ENCODE assay signal across 12 cellular contexts in genomic region chr1:24991242-24992037, GRCh38.
DNase-seq lines count a peak whose midpoint lies in the region; ATAC-seq and TF ChIP-seq lines count a peak whose summit lies in the region.
"Had no signal": no experiment of that assay in that cellular context is flagged by ENCODE, and none has a peak within 500 bp of the region (broad histone marks: within the 10 kb centered on the region; RNA-seq: fewer than 3 reads in every experiment).

No MANE protein-coding gene starts in this region.

- CTCF ChIA-PET in RWPE1 (lab: Yijun Ruan, JAX), result interaction anchor here (0.6 kb wide), 1 partner anchor 90 kb away, joined by 3 read pairs; no protein-coding TSS in a partner anchor

- H3K4me1 ChIP-seq in BLaER1 (peaks cover 60% of the 10 kb centered on the region), GM23338 (ENCODE audit: insufficient read depth) (no peaks in the 10 kb centered on the region)
- H3K4me1 ChIP-seq: tibial artery had no signal

- DNase-seq in GM23338 (ENCODE audit: low spot score) (no peak), naive B cell (no peak), amniotic stem cell (lab: John Stamatoyannopoulos, UW) (no peak), RWPE1 (ENCODE audit: low spot score) (no peak)
- peak; percentile 58 to 62 for DNase-seq in activated T-cell treated with anti-CD3 and anti-CD28 coated beads, Interleukin-2, amount 50 U/mL, for 72 hours
- DNase-seq: activated CD8-positive, alpha-beta memory T cell treated with anti-CD3 and anti-CD28 coated beads, Interleukin-2, amount 50 U/mL, for 48 hours; NCI-H1092 treated with DMSO at 0.1 percent for 48 hours; NCI-H526 treated with DMSO at 0.1 percent for 48 hours; tibial artery had no signal

- H4K20me1 ChIP-seq in BLaER1 (no peaks in the 10 kb centered on the region), GM23338 (replicated peaks; ENCODE audit: insufficient read depth) (no peaks in the 10 kb centered on the region)

- H3K9me3 Mint-ChIP-seq in GM23338 (no peaks in the 10 kb centered on the region; the same call in 2 of the 3 replicates), naive B cell (peaks cover 0 to 7% (median 2%) of the 10 kb centered on the region in 7 donors)
- no peaks in the 10 kb centered on the region for H3K9me3 Mint-ChIP-seq in activated T-cell treated with anti-CD3 and anti-CD28 coated beads, Interleukin-2, amount 50 U/mL, for 72 hours

- POLR2A ChIA-PET in RWPE1 (lab: Yijun Ruan, JAX; ENCODE audit: low non-redundant PET), result no interaction called here

- H3K27ac ChIP-seq in BLaER1, result no peak overlapping the region
- no peak overlapping the region for H3K27ac ChIP-seq in GM23338 (ENCODE audit: low read depth)
- no peak overlapping the region for H3K27ac ChIP-seq in RWPE1
- H3K27ac ChIP-seq: tibial artery had no signal

- H3K4me2 ChIP-seq in BLaER1 (peak overlapping the region; percentile 42), GM23338 (no peak overlapping the region)

- no peak overlapping the region for H2AFZ ChIP-seq in GM23338

- H3K4me1 Mint-ChIP-seq in GM23338, result peaks cover 10% of the 10 kb centered on the region; the same call in 2 of the 3 replicates
- peaks cover 100% of the 10 kb centered on the region for H3K4me1 Mint-ChIP-seq in activated T-cell treated with anti-CD3 and anti-CD28 coated beads, Interleukin-2, amount 50 U/mL, for 72 hours (ENCODE audit: low read depth)
- peaks cover 24 to 49% (median 27%) of the 10 kb centered on the region in 3 donors for H3K4me1 Mint-ChIP-seq in naive B cell

- H3K27ac Mint-ChIP-seq in GM23338 (no peak overlapping the region), naive B cell (peak overlapping the region in 4 of 6 donors; percentile 1 to 84 (median 34))
- peak overlapping the region; percentile 93 for H3K27ac Mint-ChIP-seq in activated T-cell treated with anti-CD3 and anti-CD28 coated beads, Interleukin-2, amount 50 U/mL, for 72 hours

- H3K27me3 ChIP-seq in BLaER1 (no peaks in the 10 kb centered on the region), GM23338 (ENCODE audit: insufficient read depth) (no peaks in the 10 kb centered on the region)

- peak; percentile 51 for ATAC-seq in GM23338
- peak; percentile 63 to 72 for ATAC-seq in activated T-cell treated with anti-CD3 and anti-CD28 coated beads, Interleukin-2, amount 50 U/mL, for 72 hours (replicated peaks in 1 of 2)
- ATAC-seq in naive B cell (ENCODE audit: low read depth in 2 of 2), result no peak
- ATAC-seq in HG02678 (IDR thresholded peaks at IDR 0.05; ENCODE audit: unreplicated experiment), result no peak
- ATAC-seq in GM19455 (IDR thresholded peaks at IDR 0.05; ENCODE audit: unreplicated experiment), result no peak

- no peaks in the 10 kb centered on the region for H3F3A ChIP-seq in GM23338 (replicated peaks; ENCODE audit: low read depth)

- no peak overlapping the region for H3K4me3 Mint-ChIP-seq in GM23338
- peak overlapping the region; percentile 75 to 87 for H3K4me3 Mint-ChIP-seq in activated T-cell treated with anti-CD3 and anti-CD28 coated beads, Interleukin-2, amount 50 U/mL, for 72 hours
- H3K4me3 Mint-ChIP-seq in naive B cell, result peak overlapping the region in 2 of 8 donors; percentile 23 to 73

- TF ChIP-seq CTCF in GM23338 (conservative IDR thresholded peaks at IDR 0.05; ENCODE audit: low read depth in 2 of 2), result peak; percentile 20 to 21; a peak in 1 of 4 replicates
- TF ChIP-seq CTCF in RWPE1 (conservative IDR thresholded peaks at IDR 0.05; ENCODE audit: low read depth), result no peak

- no peaks in the 10 kb centered on the region for H3K79me2 ChIP-seq in GM23338 (replicated peaks; ENCODE audit: insufficient read depth)

- H3K36me3 ChIP-seq in BLaER1 (no peaks in the 10 kb centered on the region), GM23338 (ENCODE audit: insufficient read depth) (no peaks in the 10 kb centered on the region)
- H3K36me3 ChIP-seq: tibial artery had no signal

- no peak overlapping the region for H3K9ac ChIP-seq in BLaER1

- H3K4me3 ChIP-seq in BLaER1 (no peak overlapping the region), GM23338 (no peak overlapping the region)
- H3K4me3 ChIP-seq: tibial artery had no signal

- no peaks in the 10 kb centered on the region for H3K36me3 Mint-ChIP-seq in GM23338 (ENCODE audit: low read depth)
- peaks cover 3 to 4% of the 10 kb centered on the region in 2 donors for H3K36me3 Mint-ChIP-seq in activated T-cell treated with anti-CD3 and anti-CD28 coated beads, Interleukin-2, amount 50 U/mL, for 72 hours (ENCODE audit: insufficient read depth in 2 of 2)
- H3K36me3 Mint-ChIP-seq in naive B cell, result peaks cover 4 to 9% of the 10 kb centered on the region in 2 donors

- no peaks in the 10 kb centered on the region for H3K9me3 ChIP-seq in BLaER1

- H3K27me3 Mint-ChIP-seq in GM23338 (ENCODE audit: insufficient read depth, low read depth, poor library complexity) (peaks cover 6% of the 10 kb centered on the region), naive B cell (peaks cover 3 to 9% (median 8%) of the 10 kb centered on the region in 3 donors)
- H3K27me3 Mint-ChIP-seq in activated T-cell treated with anti-CD3 and anti-CD28 coated beads, Interleukin-2, amount 50 U/mL, for 72 hours (ENCODE audit: low read depth), result no peaks in the 10 kb centered on the region

- H3K9me2 ChIP-seq in GM23338 (ENCODE audit: insufficient read depth), result no peaks in the 10 kb centered on the region

TF ChIP-seq in GM23338, 12 proteins besides CTCF, POLR2A, EP300 and RAD21 (continues in another document):
- TF ChIP-seq EZH2phosphoT487 (IDR thresholded peaks at IDR 0.05; ENCODE audit: unreplicated experiment) (no peak), JUNB (IDR thresholded peaks at IDR 0.05; ENCODE audit: unreplicated experiment) (no peak), ZNF331 (CRISPR knock-in tag; IDR thresholded peaks at IDR 0.05; ENCODE audit: low read depth) (no peak), NANOG (IDR thresholded peaks at IDR 0.05; ENCODE audit: borderline replicate concordance) (no peak), EZH2 (IDR thresholded peaks at IDR 0.05; ENCODE audit: low read depth, unreplicated experiment) (no peak), POLR2AphosphoS5 (IDR thresholded peaks at IDR 0.05; ENCODE audit: low read depth) (no peak), STAT1 (IDR thresholded peaks at IDR 0.05; ENCODE audit: unreplicated experiment) (no peak), ZNF114 (CRISPR knock-in tag; IDR thresholded peaks at IDR 0.05) (no peak)
- TF ChIP-seq, protein P1, sequence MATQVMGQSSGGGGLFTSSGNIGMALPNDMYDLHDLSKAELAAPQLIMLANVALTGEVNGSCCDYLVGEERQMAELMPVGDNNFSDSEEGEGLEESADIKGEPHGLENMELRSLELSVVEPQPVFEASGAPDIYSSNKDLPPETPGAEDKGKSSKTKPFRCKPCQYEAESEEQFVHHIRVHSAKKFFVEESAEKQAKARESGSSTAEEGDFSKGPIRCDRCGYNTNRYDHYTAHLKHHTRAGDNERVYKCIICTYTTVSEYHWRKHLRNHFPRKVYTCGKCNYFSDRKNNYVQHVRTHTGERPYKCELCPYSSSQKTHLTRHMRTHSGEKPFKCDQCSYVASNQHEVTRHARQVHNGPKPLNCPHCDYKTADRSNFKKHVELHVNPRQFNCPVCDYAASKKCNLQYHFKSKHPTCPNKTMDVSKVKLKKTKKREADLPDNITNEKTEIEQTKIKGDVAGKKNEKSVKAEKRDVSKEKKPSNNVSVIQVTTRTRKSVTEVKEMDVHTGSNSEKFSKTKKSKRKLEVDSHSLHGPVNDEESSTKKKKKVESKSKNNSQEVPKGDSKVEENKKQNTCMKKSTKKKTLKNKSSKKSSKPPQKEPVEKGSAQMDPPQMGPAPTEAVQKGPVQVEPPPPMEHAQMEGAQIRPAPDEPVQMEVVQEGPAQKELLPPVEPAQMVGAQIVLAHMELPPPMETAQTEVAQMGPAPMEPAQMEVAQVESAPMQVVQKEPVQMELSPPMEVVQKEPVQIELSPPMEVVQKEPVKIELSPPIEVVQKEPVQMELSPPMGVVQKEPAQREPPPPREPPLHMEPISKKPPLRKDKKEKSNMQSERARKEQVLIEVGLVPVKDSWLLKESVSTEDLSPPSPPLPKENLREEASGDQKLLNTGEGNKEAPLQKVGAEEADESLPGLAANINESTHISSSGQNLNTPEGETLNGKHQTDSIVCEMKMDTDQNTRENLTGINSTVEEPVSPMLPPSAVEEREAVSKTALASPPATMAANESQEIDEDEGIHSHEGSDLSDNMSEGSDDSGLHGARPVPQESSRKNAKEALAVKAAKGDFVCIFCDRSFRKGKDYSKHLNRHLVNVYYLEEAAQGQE (IDR thresholded peaks at IDR 0.05; ENCODE audit: unreplicated experiment), result no peak

Comparison
In these comparisons a context has a peak if more than half of its experiments do, and no peak if none do; other contexts are left out.
1. ATAC-seq: peak in GM23338 (single experiment) and activated T-cell treated with anti-CD3 and anti-CD28 coated beads, Interleukin-2, amount 50 U/mL, for 72 hours (2 of 2); none in naive B cell (0 of 2), HG02678 (single experiment) and GM19455 (single experiment).
2. DNase-seq: peak in activated T-cell treated with anti-CD3 and anti-CD28 coated beads, Interleukin-2, amount 50 U/mL, for 72 hours (2 of 2); none in GM23338 (single experiment), naive B cell (single experiment), amniotic stem cell (single experiment) and RWPE1 (single experiment).